1 cellular context compared by ENCODE assay signal in genomic region chr7:21426958-21427860, GRCh38.
TF ChIP-seq lines count a peak whose summit lies in the region.

No MANE protein-coding gene starts in this region.

TF ChIP-seq in HepG2, 621 proteins besides CTCF, POLR2A, EP300 and RAD21 (continued from another document and continues in another):
- TF ChIP-seq, protein P1, sequence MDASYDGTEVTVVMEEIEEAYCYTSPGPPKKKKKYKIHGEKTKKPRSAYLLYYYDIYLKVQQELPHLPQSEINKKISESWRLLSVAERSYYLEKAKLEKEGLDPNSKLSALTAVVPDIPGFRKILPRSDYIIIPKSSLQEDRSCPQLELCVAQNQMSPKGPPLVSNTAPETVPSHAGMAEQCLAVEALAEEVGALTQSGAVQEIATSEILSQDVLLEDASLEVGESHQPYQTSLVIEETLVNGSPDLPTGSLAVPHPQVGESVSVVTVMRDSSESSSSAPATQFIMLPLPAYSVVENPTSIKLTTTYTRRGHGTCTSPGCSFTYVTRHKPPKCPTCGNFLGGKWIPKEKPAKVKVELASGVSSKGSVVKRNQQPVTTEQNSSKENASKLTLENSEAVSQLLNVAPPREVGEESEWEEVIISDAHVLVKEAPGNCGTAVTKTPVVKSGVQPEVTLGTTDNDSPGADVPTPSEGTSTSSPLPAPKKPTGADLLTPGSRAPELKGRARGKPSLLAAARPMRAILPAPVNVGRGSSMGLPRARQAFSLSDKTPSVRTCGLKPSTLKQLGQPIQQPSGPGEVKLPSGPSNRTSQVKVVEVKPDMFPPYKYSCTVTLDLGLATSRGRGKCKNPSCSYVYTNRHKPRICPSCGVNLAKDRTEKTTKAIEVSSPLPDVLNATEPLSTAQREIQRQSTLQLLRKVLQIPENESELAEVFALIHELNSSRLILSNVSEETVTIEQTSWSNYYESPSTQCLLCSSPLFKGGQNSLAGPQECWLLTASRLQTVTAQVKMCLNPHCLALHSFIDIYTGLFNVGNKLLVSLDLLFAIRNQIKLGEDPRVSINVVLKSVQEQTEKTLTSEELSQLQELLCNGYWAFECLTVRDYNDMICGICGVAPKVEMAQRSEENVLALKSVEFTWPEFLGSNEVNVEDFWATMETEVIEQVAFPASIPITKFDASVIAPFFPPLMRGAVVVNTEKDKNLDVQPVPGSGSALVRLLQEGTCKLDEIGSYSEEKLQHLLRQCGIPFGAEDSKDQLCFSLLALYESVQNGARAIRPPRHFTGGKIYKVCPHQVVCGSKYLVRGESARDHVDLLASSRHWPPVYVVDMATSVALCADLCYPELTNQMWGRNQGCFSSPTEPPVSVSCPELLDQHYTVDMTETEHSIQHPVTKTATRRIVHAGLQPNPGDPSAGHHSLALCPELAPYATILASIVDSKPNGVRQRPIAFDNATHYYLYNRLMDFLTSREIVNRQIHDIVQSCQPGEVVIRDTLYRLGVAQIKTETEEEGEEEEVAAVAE (CRISPR knock-in tag; IDR thresholded peaks at IDR 0.05; ENCODE audit: borderline replicate concordance): peak; percentile 82
- TF ChIP-seq PPARG (CRISPR knock-in tag; conservative IDR thresholded peaks at IDR 0.05) (no peak), CENPT (CRISPR knock-in tag; IDR thresholded peaks at IDR 0.05; ENCODE audit: low read depth) (no peak), PCBP1 (IDR thresholded peaks at IDR 0.05; ENCODE audit: borderline replicate concordance, low read depth, low read length) (no peak), MYNN (CRISPR knock-in tag; IDR thresholded peaks at IDR 0.05; ENCODE audit: low read depth) (no peak), JUND (CRISPR knock-in tag; IDR thresholded peaks at IDR 0.05) (no peak), PAX8 (CRISPR knock-in tag; IDR thresholded peaks at IDR 0.05; ENCODE audit: borderline replicate concordance) (no peak), ZBTB38 (CRISPR knock-in tag; IDR thresholded peaks at IDR 0.05) (0 out of 2 replicates have a peak, but pooled peaks have one; percentile 35), ZNF879 (CRISPR knock-in tag; IDR thresholded peaks at IDR 0.05) (0 out of 2 replicates have a peak, but pooled peaks have one; percentile 21), TCF12 (IDR thresholded peaks at IDR 0.05) (no peak), TCF12 (CRISPR knock-in tag; IDR thresholded peaks at IDR 0.05) (no peak), MIER3 (CRISPR knock-in tag; IDR thresholded peaks at IDR 0.05; ENCODE audit: borderline replicate concordance) (peak; percentile 37; the same call in 1 of the 2 replicates), SMAD3 (CRISPR knock-in tag; IDR thresholded peaks at IDR 0.05) (no peak), HOXA5 (CRISPR knock-in tag; IDR thresholded peaks at IDR 0.05) (no peak), SP4 (CRISPR knock-in tag; IDR thresholded peaks at IDR 0.05) (peak; percentile 94), ZNF496 (CRISPR knock-in tag; IDR thresholded peaks at IDR 0.05; ENCODE audit: insufficient replicate concordance) (no peak), ZNF724P (CRISPR knock-in tag; IDR thresholded peaks at IDR 0.05; ENCODE audit: borderline replicate concordance) (no peak), KLF16 (CRISPR knock-in tag; IDR thresholded peaks at IDR 0.05) (peak in 1 of 2 experiments; percentile 83; a peak in 1 of 4 replicates), SETDB1 (CRISPR knock-in tag; IDR thresholded peaks at IDR 0.05; ENCODE audit: borderline replicate concordance) (no peak), SAFB2 (CRISPR knock-in tag; IDR thresholded peaks at IDR 0.05; ENCODE audit: borderline replicate concordance, low read depth) (no peak), ELF4 (CRISPR knock-in tag; IDR thresholded peaks at IDR 0.05; ENCODE audit: borderline replicate concordance) (peak; percentile 58; the same call in 1 of the 2 replicates), ZFP41 (CRISPR knock-in tag; IDR thresholded peaks at IDR 0.05; ENCODE audit: borderline replicate concordance) (no peak), ZNF264 (CRISPR knock-in tag; IDR thresholded peaks at IDR 0.05) (0 out of 2 replicates have a peak, but pooled peaks have one; percentile 33), FOXC1 (CRISPR knock-in tag; IDR thresholded peaks at IDR 0.05; ENCODE audit: borderline replicate concordance) (peak; percentile 88), ZNF878 (CRISPR knock-in tag; IDR thresholded peaks at IDR 0.05) (peak; percentile 19; the same call in 1 of the 2 replicates), NFE2L1 (CRISPR knock-in tag; IDR thresholded peaks at IDR 0.05; ENCODE audit: borderline replicate concordance) (no peak), TBX3 (IDR thresholded peaks at IDR 0.05; ENCODE audit: borderline replicate concordance) (no peak), ZSCAN22 (CRISPR knock-in tag; IDR thresholded peaks at IDR 0.05) (no peak), ZNF619 (CRISPR knock-in tag; IDR thresholded peaks at IDR 0.05) (no peak)
- TF ChIP-seq, protein P2, sequence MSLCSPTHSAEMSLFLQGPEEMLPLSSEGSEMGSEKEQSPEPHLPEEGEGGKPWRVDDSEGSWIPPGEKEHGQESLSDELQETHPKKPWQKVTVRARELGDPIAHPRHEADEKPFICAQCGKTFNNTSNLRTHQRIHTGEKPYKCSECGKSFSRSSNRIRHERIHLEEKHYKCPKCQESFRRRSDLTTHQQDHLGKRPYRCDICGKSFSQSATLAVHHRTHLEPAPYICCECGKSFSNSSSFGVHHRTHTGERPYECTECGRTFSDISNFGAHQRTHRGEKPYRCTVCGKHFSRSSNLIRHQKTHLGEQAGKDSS (CRISPR knock-in tag; IDR thresholded peaks at IDR 0.05; ENCODE audit: borderline replicate concordance, low read depth): 0 out of 2 replicates have a peak, but pooled peaks have one; percentile 37
- TF ChIP-seq, protein P3, sequence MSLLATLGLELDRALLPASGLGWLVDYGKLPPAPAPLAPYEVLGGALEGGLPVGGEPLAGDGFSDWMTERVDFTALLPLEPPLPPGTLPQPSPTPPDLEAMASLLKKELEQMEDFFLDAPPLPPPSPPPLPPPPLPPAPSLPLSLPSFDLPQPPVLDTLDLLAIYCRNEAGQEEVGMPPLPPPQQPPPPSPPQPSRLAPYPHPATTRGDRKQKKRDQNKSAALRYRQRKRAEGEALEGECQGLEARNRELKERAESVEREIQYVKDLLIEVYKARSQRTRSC (CRISPR knock-in tag; IDR thresholded peaks at IDR 0.05; ENCODE audit: low read depth): no peak
- TF ChIP-seq, protein P4, sequence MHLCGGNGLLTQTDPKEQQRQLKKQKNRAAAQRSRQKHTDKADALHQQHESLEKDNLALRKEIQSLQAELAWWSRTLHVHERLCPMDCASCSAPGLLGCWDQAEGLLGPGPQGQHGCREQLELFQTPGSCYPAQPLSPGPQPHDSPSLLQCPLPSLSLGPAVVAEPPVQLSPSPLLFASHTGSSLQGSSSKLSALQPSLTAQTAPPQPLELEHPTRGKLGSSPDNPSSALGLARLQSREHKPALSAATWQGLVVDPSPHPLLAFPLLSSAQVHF (CRISPR knock-in tag; IDR thresholded peaks at IDR 0.05): no peak
- TF ChIP-seq, protein P5, sequence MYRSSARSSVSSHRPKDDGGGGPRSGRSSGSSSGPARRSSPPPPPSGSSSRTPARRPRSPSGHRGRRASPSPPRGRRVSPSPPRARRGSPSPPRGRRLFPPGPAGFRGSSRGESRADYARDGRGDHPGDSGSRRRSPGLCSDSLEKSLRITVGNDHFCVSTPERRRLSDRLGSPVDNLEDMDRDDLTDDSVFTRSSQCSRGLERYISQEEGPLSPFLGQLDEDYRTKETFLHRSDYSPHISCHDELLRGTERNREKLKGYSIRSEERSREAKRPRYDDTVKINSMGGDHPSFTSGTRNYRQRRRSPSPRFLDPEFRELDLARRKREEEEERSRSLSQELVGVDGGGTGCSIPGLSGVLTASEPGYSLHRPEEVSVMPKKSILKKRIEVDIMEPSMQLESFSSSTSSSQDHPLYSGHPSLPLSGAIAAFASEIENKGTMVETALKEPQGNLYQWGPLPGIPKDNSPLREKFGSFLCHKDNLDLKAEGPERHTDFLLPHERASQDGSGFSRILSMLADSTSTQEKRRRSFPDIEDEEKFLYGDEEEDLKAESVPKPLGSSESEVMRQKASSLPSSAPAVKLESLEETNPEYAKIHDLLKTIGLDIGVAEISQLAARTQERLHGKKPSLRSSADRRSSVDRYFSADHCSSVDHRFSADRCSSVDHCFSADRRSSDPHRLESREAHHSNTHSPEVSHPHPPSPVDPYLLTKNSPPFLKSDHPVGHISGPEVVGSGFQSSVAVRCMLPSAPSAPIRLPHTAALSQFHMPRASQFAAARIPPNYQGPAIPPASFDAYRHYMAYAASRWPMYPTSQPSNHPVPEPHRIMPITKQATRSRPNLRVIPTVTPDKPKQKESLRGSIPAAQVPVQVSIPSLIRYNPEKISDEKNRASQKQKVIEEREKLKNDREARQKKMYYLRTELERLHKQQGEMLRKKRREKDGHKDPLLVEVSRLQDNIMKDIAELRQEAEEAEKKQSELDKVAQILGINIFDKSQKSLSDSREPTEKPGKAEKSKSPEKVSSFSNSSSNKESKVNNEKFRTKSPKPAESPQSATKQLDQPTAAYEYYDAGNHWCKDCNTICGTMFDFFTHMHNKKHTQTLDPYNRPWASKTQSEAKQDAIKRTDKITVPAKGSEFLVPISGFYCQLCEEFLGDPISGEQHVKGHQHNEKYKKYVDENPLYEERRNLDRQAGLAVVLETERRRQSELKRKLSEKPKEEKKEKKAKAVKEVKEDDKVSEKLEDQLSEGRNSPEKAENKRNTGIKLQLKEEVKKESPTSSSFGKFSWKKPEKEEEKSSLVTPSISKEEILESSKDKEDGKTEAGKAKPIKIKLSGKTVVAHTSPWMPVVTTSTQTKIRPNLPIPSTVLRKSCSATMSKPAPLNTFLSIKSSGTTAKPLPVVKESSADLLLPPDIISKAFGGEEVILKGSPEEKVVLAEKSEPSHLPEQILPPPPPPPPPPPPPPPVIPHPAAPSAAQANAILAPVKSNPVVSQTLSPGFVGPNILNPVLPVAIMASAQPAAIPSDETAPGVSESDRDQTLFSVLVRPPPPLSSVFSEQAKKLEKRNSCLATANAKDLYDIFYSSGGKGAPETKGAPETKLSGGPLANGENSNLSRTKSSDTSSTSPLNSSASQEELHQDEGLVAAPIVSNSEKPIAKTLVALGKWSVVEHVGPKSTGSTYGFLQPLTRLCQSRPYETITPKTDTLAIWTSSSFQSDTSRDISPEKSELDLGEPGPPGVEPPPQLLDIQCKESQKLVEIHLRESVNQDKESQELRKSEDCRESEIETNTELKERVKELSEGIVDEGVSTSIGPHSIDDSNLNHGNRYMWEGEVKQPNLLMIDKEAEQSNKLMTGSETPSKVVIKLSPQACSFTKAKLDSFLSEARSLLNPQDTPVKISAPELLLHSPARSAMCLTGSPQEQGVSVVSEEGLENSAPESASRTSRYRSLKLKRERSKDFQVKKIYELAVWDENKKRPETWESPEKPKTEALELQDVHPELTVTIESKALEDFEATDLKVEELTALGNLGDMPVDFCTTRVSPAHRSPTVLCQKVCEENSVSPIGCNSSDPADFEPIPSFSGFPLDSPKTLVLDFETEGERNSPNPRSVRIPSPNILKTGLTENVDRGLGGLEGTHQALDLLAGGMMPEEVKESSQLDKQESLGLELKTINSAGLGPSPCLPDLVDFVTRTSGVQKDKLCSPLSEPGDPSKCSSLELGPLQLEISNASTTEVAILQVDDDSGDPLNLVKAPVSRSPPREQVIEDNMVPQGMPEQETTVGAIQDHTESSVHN (CRISPR knock-in tag; IDR thresholded peaks at IDR 0.05): no peak
- TF ChIP-seq, protein P6, sequence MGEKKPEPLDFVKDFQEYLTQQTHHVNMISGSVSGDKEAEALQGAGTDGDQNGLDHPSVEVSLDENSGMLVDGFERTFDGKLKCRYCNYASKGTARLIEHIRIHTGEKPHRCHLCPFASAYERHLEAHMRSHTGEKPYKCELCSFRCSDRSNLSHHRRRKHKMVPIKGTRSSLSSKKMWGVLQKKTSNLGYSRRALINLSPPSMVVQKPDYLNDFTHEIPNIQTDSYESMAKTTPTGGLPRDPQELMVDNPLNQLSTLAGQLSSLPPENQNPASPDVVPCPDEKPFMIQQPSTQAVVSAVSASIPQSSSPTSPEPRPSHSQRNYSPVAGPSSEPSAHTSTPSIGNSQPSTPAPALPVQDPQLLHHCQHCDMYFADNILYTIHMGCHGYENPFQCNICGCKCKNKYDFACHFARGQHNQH (CRISPR knock-in tag; IDR thresholded peaks at IDR 0.05): peak; percentile 20; the same call in 1 of the 2 replicates
- TF ChIP-seq, protein P7, sequence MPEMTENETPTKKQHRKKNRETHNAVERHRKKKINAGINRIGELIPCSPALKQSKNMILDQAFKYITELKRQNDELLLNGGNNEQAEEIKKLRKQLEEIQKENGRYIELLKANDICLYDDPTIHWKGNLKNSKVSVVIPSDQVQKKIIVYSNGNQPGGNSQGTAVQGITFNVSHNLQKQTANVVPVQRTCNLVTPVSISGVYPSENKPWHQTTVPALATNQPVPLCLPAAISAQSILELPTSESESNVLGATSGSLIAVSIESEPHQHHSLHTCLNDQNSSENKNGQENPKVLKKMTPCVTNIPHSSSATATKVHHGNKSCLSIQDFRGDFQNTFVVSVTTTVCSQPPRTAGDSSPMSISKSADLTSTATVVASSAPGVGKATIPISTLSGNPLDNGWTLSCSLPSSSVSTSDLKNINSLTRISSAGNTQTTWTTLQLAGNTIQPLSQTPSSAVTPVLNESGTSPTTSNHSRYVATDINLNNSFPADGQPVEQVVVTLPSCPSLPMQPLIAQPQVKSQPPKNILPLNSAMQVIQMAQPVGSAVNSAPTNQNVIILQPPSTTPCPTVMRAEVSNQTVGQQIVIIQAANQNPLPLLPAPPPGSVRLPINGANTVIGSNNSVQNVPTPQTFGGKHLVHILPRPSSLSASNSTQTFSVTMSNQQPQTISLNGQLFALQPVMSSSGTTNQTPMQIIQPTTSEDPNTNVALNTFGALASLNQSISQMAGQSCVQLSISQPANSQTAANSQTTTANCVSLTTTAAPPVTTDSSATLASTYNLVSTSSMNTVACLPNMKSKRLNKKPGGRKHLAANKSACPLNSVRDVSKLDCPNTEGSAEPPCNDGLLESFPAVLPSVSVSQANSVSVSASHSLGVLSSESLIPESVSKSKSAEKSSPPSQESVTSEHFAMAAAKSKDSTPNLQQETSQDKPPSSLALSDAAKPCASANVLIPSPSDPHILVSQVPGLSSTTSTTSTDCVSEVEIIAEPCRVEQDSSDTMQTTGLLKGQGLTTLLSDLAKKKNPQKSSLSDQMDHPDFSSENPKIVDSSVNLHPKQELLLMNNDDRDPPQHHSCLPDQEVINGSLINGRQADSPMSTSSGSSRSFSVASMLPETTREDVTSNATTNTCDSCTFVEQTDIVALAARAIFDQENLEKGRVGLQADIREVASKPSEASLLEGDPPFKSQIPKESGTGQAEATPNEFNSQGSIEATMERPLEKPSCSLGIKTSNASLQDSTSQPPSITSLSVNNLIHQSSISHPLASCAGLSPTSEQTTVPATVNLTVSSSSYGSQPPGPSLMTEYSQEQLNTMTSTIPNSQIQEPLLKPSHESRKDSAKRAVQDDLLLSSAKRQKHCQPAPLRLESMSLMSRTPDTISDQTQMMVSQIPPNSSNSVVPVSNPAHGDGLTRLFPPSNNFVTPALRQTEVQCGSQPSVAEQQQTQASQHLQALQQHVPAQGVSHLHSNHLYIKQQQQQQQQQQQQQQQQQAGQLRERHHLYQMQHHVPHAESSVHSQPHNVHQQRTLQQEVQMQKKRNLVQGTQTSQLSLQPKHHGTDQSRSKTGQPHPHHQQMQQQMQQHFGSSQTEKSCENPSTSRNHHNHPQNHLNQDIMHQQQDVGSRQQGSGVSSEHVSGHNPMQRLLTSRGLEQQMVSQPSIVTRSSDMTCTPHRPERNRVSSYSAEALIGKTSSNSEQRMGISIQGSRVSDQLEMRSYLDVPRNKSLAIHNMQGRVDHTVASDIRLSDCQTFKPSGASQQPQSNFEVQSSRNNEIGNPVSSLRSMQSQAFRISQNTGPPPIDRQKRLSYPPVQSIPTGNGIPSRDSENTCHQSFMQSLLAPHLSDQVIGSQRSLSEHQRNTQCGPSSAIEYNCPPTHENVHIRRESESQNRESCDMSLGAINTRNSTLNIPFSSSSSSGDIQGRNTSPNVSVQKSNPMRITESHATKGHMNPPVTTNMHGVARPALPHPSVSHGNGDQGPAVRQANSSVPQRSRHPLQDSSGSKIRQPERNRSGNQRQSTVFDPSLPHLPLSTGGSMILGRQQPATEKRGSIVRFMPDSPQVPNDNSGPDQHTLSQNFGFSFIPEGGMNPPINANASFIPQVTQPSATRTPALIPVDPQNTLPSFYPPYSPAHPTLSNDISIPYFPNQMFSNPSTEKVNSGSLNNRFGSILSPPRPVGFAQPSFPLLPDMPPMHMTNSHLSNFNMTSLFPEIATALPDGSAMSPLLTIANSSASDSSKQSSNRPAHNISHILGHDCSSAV (CRISPR knock-in tag; IDR thresholded peaks at IDR 0.05; ENCODE audit: borderline replicate concordance): no peak
